1 cellular context compared by ENCODE assay signal in the genomic region with DNA sequence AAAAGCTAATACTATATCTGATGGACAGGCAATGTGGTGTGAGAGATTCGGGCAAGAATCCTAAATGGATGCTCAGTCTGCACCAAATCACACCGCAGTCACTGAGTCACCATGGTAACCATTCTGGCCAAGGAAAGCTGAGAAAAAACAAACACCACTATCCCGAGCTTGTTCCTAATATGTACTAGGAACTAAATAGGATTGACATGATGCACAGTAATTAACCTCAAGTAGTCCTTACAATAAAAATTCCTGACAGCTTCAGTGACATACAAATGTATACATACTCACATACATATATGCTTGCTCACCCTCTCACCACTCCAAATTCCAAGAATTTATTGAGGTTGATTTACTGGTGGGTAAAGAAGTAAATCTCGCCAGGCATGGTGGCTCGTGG.
TF ChIP-seq lines count a peak whose summit lies in the region.

No MANE protein-coding gene starts in this region.

TF ChIP-seq in IMR-90, 13 proteins besides CTCF, POLR2A, EP300 and RAD21:
- TF ChIP-seq SMC3 (IDR thresholded peaks at IDR 0.05; ENCODE audit: low read depth, low read length) = no peak
- no peak for TF ChIP-seq CEBPB (IDR thresholded peaks at IDR 0.05; ENCODE audit: low read depth, low read length)
- TF ChIP-seq, protein P1, sequence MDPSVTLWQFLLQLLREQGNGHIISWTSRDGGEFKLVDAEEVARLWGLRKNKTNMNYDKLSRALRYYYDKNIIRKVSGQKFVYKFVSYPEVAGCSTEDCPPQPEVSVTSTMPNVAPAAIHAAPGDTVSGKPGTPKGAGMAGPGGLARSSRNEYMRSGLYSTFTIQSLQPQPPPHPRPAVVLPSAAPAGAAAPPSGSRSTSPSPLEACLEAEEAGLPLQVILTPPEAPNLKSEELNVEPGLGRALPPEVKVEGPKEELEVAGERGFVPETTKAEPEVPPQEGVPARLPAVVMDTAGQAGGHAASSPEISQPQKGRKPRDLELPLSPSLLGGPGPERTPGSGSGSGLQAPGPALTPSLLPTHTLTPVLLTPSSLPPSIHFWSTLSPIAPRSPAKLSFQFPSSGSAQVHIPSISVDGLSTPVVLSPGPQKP (IDR thresholded peaks at IDR 0.05; ENCODE audit: borderline replicate concordance, low read depth, low read length) = no peak
- no peak for TF ChIP-seq CHD1 (IDR thresholded peaks at IDR 0.05; ENCODE audit: low read depth, low read length)
- TF ChIP-seq NFE2L2 (IDR thresholded peaks at IDR 0.05; ENCODE audit: low read depth, low read length) = no peak
- TF ChIP-seq, protein P2, sequence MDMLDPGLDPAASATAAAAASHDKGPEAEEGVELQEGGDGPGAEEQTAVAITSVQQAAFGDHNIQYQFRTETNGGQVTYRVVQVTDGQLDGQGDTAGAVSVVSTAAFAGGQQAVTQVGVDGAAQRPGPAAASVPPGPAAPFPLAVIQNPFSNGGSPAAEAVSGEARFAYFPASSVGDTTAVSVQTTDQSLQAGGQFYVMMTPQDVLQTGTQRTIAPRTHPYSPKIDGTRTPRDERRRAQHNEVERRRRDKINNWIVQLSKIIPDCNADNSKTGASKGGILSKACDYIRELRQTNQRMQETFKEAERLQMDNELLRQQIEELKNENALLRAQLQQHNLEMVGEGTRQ (IDR thresholded peaks at IDR 0.05; ENCODE audit: low read depth, low read length) = no peak
- no peak for TF ChIP-seq RFX5 (IDR thresholded peaks at IDR 0.05; ENCODE audit: low read depth, low read length)
- TF ChIP-seq FOS (IDR thresholded peaks at IDR 0.05; ENCODE audit: low read depth, low read length) = no peak
- TF ChIP-seq MXI1 (IDR thresholded peaks at IDR 0.05; ENCODE audit: borderline replicate concordance, low read depth, low read length) = no peak
- no peak for TF ChIP-seq MAFK (IDR thresholded peaks at IDR 0.05; ENCODE audit: low read depth, low read length)
- TF ChIP-seq MAZ (IDR thresholded peaks at IDR 0.05; ENCODE audit: borderline replicate concordance, low read depth, low read length) = no peak
